16 cellular contexts compared by ENCODE assay signal in the genomic region with DNA sequence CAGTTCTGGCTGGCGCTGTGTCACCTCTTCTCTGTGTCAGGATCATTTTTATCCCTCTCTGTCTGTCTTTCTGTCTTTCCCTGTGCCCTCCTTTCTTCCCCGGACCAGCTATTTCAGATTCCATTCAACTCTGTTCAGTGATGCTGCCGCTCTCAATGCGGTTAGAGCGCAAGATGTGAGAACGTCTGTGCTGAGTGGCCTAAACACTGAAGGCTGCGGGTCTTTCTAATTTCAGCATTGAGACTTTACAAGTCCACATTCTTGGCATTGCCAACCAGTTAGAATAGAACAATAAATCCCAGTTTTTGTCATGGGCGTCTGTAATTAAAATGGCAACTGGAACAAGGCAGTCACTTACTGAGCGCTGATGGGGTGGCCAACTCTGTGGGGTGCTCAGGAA.
"Had no signal": no experiment of that assay in that cellular context is flagged by ENCODE, and none has a peak within 500 bp of the region (broad histone marks: within the 10 kb centered on the region; RNA-seq: fewer than 3 reads in every experiment).

No MANE protein-coding gene starts in this region.

- ATAC-seq: activated T-cell treated with anti-CD3 and anti-CD28 coated beads, Interleukin-2, amount 50 U/mL, for 72 hours; esophagus mucosa had no signal

- H3K4me3 ChIP-seq: colonic mucosa, lung, right atrium auricular region, testis, uterus had no signal

- H3K36me3 ChIP-seq: colonic mucosa, uterus had no signal

- H3K27ac Mint-ChIP-seq: activated T-cell treated with anti-CD3 and anti-CD28 coated beads, Interleukin-2, amount 50 U/mL, for 72 hours; progenitor cell of endocrine pancreas; T-helper 1 cell treated with Interleukin-12 subunit alpha and Interleukin-12 subunit beta and Interleukin-4 antibody, amounts not matched to agents 30 μg/mL and 1 μg/mL, for 36 hours had no signal

- H3K9me3 ChIP-seq: colonic mucosa, right atrium auricular region, testis, uterus had no signal

- H3K4me1 ChIP-seq: colonic mucosa, testis, uterus had no signal

- H3K27me3 Mint-ChIP-seq: naive B cell, progenitor cell of endocrine pancreas had no signal

- H3K27me3 ChIP-seq: colonic mucosa, right atrium auricular region, testis, uterus had no signal

- H3K9me3 Mint-ChIP-seq: activated T-cell treated with anti-CD3 and anti-CD28 coated beads, Interleukin-2, amount 50 U/mL, for 72 hours; naive B cell; T-helper 1 cell treated with Interleukin-12 subunit alpha and Interleukin-12 subunit beta and Interleukin-4 antibody, amounts not matched to agents 30 μg/mL and 1 μg/mL, for 36 hours had no signal

- H3K4me3 Mint-ChIP-seq: activated T-cell treated with anti-CD3 and anti-CD28 coated beads, Interleukin-2, amount 50 U/mL, for 72 hours; T-helper 1 cell treated with Interleukin-12 subunit alpha and Interleukin-12 subunit beta and Interleukin-4 antibody, amounts not matched to agents 30 μg/mL and 1 μg/mL, for 36 hours had no signal

- H3K27ac ChIP-seq: colonic mucosa, testis, uterus had no signal

- DNase-seq: activated CD4-positive, alpha-beta T cell treated with anti-CD3 and anti-CD28 coated beads for 4 hours; activated CD8-positive, alpha-beta memory T cell treated with anti-CD3 and anti-CD28 coated beads, Interleukin-2, amount 50 U/mL, for 48 hours; activated T-cell treated with anti-CD3 and anti-CD28 coated beads, Interleukin-2, amount 50 U/mL, for 72 hours; colonic mucosa; islet precursor cell; naive B cell; small intestine; stimulated activated CD4-positive, alpha-beta T cell treated with anti-CD3 and anti-CD28 coated beads, Interleukin-4, amount 100 ng/mL, for 24 hours; stimulated activated naive CD4-positive, alpha-beta T cell treated with Interleukin-2 at 50 U/mL for 16 hours; uterus had no signal
